ENCODE assay signal across 11 cellular contexts in the genomic region with DNA sequence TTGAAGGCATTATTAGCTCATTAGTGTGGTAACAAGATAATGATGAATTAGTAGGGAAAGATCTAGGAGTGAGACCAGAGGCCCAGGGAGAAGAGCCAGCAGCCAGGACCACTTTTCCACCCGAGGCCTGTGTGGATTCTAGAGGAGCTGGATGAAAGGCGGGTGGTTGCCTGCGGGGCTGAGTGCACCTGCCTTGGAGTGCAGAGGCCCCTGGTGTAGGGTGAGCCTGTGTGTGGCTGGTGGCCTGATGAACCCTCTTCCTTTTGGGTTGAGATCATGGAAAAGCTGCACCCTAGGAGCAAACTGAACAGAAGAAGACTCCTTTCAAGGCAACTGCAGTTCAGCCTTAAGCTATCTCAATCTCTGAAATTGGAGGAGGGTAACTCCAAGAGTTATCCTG. TPM values are rescaled to one million over a fixed set of nuclear protein-coding genes. Genes with fewer than 3 reads are reported as not detected.
A peak's percentile ranks its signal among the peaks of the same experiment; 100 is the strongest.
DNase-seq lines count a peak whose midpoint lies in the region; ATAC-seq and TF ChIP-seq lines count a peak whose summit lies in the region.
"Had no signal": no experiment of that assay in that cellular context is flagged by ENCODE, and none has a peak within 500 bp of the region (broad histone marks: within the 10 kb centered on the region; RNA-seq: fewer than 3 reads in every experiment).

No MANE protein-coding gene starts in this region.

- H2AFZ ChIP-seq in mammary epithelial cell (ENCODE audit: low read depth, low read length) = no peak overlapping the region

- TF ChIP-seq CTCF in GM12865 (IDR thresholded peaks at IDR 0.05; ENCODE audit: insufficient read depth, low read depth, low read length, missing control alignments) = peak; percentile 17
- peak; percentile 3 for TF ChIP-seq CTCF in NB4 (IDR thresholded peaks at IDR 0.05; ENCODE audit: low read depth, low read length)
- TF ChIP-seq CTCF in mammary epithelial cell (conservative IDR thresholded peaks at IDR 0.05 in 1 of 2, IDR thresholded peaks at IDR 0.05 in 1 of 2; ENCODE audit: extremely low read depth in 1 of 2, insufficient read depth in 1 of 2, low read depth in 1 of 2, low read length in 2 of 2) = peak; percentile 2 to 40
- no peak for TF ChIP-seq CTCF in mucosa of descending colon (IDR thresholded peaks at IDR 0.05)

- H3K4me2 ChIP-seq in mammary epithelial cell (ENCODE audit: insufficient read depth, low read depth, low read length) = no peak overlapping the region

- no TSS peak for BruUV-seq in mammary epithelial cell (replicated peaks; lab: Mats Ljungman, UMichigan)

- H3K4me3 ChIP-seq in GM12865 (ENCODE audit: low read depth, low read length) (no peak overlapping the region), NB4 (ENCODE audit: low read depth, low read length) (no peak overlapping the region), mammary epithelial cell (replicated peaks in 1 of 3; ENCODE audit: insufficient read depth in 1 of 3, low read depth in 2 of 3, low read length in 3 of 3) (no peak overlapping the region), mucosa of descending colon (no peak overlapping the region)
- H3K4me3 ChIP-seq: tibial nerve had no signal

- H3K27ac ChIP-seq in mammary epithelial cell (ENCODE audit: insufficient read depth, low read depth, low read length) = no peak overlapping the region
- H3K27ac ChIP-seq: tibial nerve had no signal

- TF ChIP-seq POLR2A in NB4 (IDR thresholded peaks at IDR 0.05; ENCODE audit: extremely low read depth, insufficient read length) = no peak

- intact Hi-C loops in mammary epithelial cell (cut with micrococcal nuclease) = no loop called here
- intact Hi-C loops in mucosa of descending colon (cut with DNase I, micrococcal nuclease) = no loop called here

- H3K4me1 ChIP-seq in mammary epithelial cell (ENCODE audit: insufficient read depth, low read length) (no peaks in the 10 kb centered on the region), mucosa of descending colon (ENCODE audit: low read depth) (no peaks in the 10 kb centered on the region)
- H3K4me1 ChIP-seq: tibial nerve had no signal

- H3K36me3 ChIP-seq in mammary epithelial cell (ENCODE audit: insufficient read depth, low read length) (no peaks in the 10 kb centered on the region), mucosa of descending colon (ENCODE audit: low read depth) (no peaks in the 10 kb centered on the region)
- H3K36me3 ChIP-seq: tibial nerve had no signal

- H3K9ac ChIP-seq in mammary epithelial cell (ENCODE audit: insufficient read depth, low read length) = no peak overlapping the region

- 75% methylated on average over 3 of the region's 3 CpGs for WGBS in mammary epithelial cell (ENCODE audit: low coverage, missing lambda C conversion rate)

- dilution Hi-C loops in mammary epithelial cell (cut with HindIII; ENCODE audit: low sequenced_read_pairs) = loop anchor here (5.0 kb wide), 2 partner anchors 56 to 59 kb away; partner anchors contain the start of gene KCNJ5

- H4K20me1 ChIP-seq in mammary epithelial cell (ENCODE audit: insufficient read depth, low read length) = no peaks in the 10 kb centered on the region

- in situ Hi-C loops in mammary epithelial cell (cut with MboI; ENCODE audit: low sequenced_read_pairs in 2 of 2) = no loop called here

- no peaks in the 10 kb centered on the region for H3K79me2 ChIP-seq in mammary epithelial cell (ENCODE audit: insufficient read depth, low read length)

- no peaks in the 10 kb centered on the region for H3K27me3 ChIP-seq in mammary epithelial cell (ENCODE audit: insufficient read depth, low read length)
- H3K27me3 ChIP-seq: tibial nerve had no signal

- ATAC-seq in HG03439 (IDR thresholded peaks at IDR 0.05; ENCODE audit: unreplicated experiment) (no peak), mucosa of descending colon (no peak)

- no peaks in the 10 kb centered on the region for H3K9me3 ChIP-seq in mammary epithelial cell (replicated peaks; ENCODE audit: insufficient read depth, low read length)
- H3K9me3 ChIP-seq in mucosa of descending colon = no peaks in the 10 kb centered on the region
- H3K9me3 ChIP-seq: tibial nerve had no signal

- CTCF ChIA-PET in mammary epithelial cell (lab: Charles Lee; ENCODE audit: low non-redundant PET) = interaction anchor here (0.7 kb wide), 1 partner anchor 62 kb away, joined by 3 read pairs; no protein-coding TSS in a partner anchor

- DNase-seq in GM12865 (ENCODE audit: low read depth) (no peak), NB4 (ENCODE audit: low read depth) (no peak), mammary epithelial cell (no peak), myocyte (ENCODE audit: low read depth) (peak; percentile 21), NCI-H748 (lab: John Stamatoyannopoulos, UW; ENCODE audit: unreplicated experiment) (no peak), mucosa of descending colon (no peak)
- DNase-seq in stimulated activated CD4-positive, alpha-beta T cell treated with anti-CD3 and anti-CD28 coated beads, Interleukin-2, amount 100 ng/mL, for 48 hours = no peak
- DNase-seq: activated T-cell treated with anti-CD3 and anti-CD28 coated beads for 4 hours had no signal

RNA-seq across cellular contexts. Expression of gene TP53AIP1, which starts 5.9 kb away (rescaled TPM):
- total RNA-seq in mammary epithelial cell (10 to 100 TPM in 1 of 2 donors, 1 to 10 TPM in 1; 8.2 to 12.0 TPM), myocyte (0.05 TPM in 1 of 2 replicates, not detected in the other), mucosa of descending colon (under 1 TPM; 0.25 to 0.55 (median 0.36) TPM)
- polyA plus RNA-seq in mammary epithelial cell = 1.3 TPM
- not detected for polyA minus RNA-seq in mammary epithelial cell
- 0.06 TPM for polyA plus RNA-seq in myocyte (2012)
- total RNA-seq: LHCN-M2, tibial nerve had no signal

RNA-seq across cellular contexts. Expression of gene KCNJ5, which starts 57.4 kb away (rescaled TPM):
- total RNA-seq in mammary epithelial cell (10 to 100 TPM in 1 of 2 donors, 1 to 10 TPM in 1; 1.2 to 63.7 TPM), myocyte (not detected in 2 replicates), mucosa of descending colon (1 to 10 TPM in 1 of 3 donors, under 1 TPM in 2; 0.14 to 3.9 (median 0.48) TPM)
- 1.7 TPM for polyA plus RNA-seq in mammary epithelial cell
- 1.1 TPM for polyA minus RNA-seq in mammary epithelial cell
- polyA plus RNA-seq in myocyte (2012) = 0.09 TPM
